Comparison of ENCODE assay signal across 20 cellular contexts in the genomic region with DNA sequence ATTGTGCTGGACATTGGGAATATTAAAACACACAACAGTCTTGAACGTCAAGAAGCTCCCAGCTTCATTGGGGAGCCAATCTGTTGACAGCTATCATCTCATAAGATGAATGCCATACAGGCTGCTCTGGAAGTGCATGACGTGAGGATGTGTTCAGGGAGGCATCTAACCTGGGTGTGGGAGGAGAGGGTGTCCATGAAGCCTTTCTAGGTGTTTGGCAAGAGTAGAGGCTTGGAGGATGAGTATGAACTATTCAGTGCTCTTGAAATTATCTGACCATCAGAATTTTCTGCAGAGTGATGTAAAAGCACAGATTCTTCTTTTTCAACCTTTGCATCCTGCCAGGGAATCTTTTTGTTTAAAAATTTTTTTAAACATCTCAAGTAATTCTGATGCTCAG.
"Had no signal": no experiment of that assay in that cellular context is flagged by ENCODE, and none has a peak within 500 bp of the region (broad histone marks: within the 10 kb centered on the region; RNA-seq: fewer than 3 reads in every experiment).

No MANE protein-coding gene starts in this region.

- DNase-seq: stimulated activated CD4-positive, alpha-beta T cell treated with anti-CD3 and anti-CD28 coated beads, Interleukin-2, amount 100 ng/mL, for 48 hours; stimulated activated CD4-positive, alpha-beta T cell treated with anti-CD3 and anti-CD28 coated beads, Interleukin-4, amount 100 ng/mL, for 1 hour; stimulated activated CD4-positive, alpha-beta T cell treated with anti-CD3 and anti-CD28 coated beads, Interleukin-4, amount 100 ng/mL, for 24 hours; stimulated activated CD4-positive, alpha-beta T cell treated with anti-CD3 and anti-CD28 coated beads, Interleukin-4, amount 100 ng/mL, for 4 hours; stimulated activated CD8-positive, alpha-beta memory T cell treated with anti-CD3 and anti-CD28 coated beads, Interleukin-4, amount 100 ng/mL, for 48 hours; stimulated activated naive B cell treated with anti-CD40 and anti-IgM and Interleukin-4, amounts not matched to agents 10 μg/mL and 1 μg/mL and 100 μg/mL, for 72 hours; stimulated activated naive CD4-positive, alpha-beta T cell; stimulated activated naive CD4-positive, alpha-beta T cell treated with Interleukin-2 at 50 U/mL for 16 hours; stimulated activated naive CD8-positive, alpha-beta T cell treated with anti-CD3 and anti-CD28 coated beads, Interleukin-15, amount 100 ng/mL, for 72 hours; stimulated activated naive CD8-positive, alpha-beta T cell treated with anti-CD3 and anti-CD28 coated beads, Interleukin-15, Interleukin-2, amounts not matched to agents 100 U/mL and 50 U/mL, for 24 hours; stomach; testis; thyroid gland; tibial artery; transverse colon; upper lobe of left lung; upper lobe of right lung; uterus had no signal

- ATAC-seq: stimulated activated effector memory CD8-positive, alpha-beta T cell treated with anti-CD3 and anti-CD28 coated beads, Interleukin-12 subunit alpha, Interleukin-12 subunit beta, amount 100 ng/mL, for 72 hours; stimulated activated memory B cell treated with anti-CD40 and anti-IgM and Interleukin-4, amounts not matched to agents 10 μg/mL and 1 μg/mL and 100 μg/mL, for 72 hours; stimulated activated naive B cell treated with anti-CD40 and anti-IgM and Interleukin-4, amounts not matched to agents 10 μg/mL and 1 μg/mL and 100 μg/mL, for 72 hours; stimulated activated naive CD8-positive, alpha-beta T cell treated with anti-CD3 and anti-CD28 coated beads, Interleukin-15, amount 100 ng/mL, for 72 hours; stimulated activated naive CD8-positive, alpha-beta T cell treated with anti-CD3 and anti-CD28 coated beads, Interleukin-15, Interleukin-2, amounts not matched to agents 100 U/mL and 50 U/mL, for 24 hours; upper lobe of right lung had no signal
